In the genomic region with DNA sequence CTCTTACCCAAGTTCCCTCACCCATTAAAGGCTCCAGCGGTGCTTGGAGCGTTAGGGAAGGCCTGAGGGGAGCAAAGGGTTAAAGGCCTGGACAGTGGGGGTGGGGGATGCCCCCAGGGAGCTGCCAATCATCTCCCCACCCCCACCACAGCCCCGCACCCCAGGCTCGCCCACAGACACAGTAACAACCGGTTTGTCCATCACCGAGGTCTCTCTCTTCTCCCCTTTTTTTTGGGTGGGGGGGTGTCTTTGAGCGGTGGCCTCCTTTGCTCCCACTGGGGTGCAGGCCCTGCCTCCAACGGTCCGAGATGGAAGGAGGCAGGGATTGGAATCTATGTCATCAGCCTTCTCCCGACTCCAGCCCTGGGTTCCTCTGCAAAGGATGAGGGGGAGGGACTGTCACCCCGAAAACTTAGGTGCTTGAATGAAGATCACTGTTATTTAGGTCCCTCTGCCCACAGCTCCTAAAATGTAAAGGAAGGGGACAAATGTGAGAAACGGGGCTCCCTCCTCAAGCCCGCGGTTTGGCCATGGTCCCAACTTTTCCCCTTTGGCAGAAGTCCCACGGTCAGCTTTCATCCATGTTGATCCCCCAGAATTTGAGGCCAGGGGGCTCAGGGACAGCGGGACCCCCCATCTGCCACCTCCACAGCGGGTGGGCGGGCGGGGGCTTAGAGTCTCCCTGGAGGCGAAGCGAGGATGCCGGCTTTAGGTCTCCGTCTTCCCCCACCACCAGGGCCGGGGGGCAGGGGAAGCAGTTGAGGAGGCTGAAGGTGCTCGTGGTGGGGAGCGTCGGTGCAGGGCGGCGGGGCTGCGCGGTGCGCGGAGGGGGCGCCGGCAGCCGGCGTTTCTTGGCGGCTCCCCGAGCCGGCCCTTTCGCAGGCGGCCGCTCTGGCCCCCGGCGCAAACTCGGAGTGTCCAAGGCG, we compare ENCODE assay signal across 9 cellular contexts. TPM values are rescaled to one million over a fixed set of nuclear protein-coding genes. Genes with fewer than 3 reads are reported as not detected.
DNase-seq lines count a peak whose midpoint lies in the region; ATAC-seq, FAIRE-seq and TF ChIP-seq lines count a peak whose summit lies in the region.
"Had no signal": no experiment of that assay in that cellular context is flagged by ENCODE, and none has a peak within 500 bp of the region (broad histone marks: within the 10 kb centered on the region; RNA-seq: fewer than 3 reads in every experiment).

No MANE protein-coding gene starts in this region.

- no peak for DNase-seq in BE2C
- no peak for DNase-seq in astrocyte (ENCODE audit: low read depth)
- DNase-seq in naive thymus-derived CD8-positive, alpha-beta T cell = no peak
- DNase-seq in G401 (ENCODE audit: low spot score) = no peak
- no peak for DNase-seq in NCI-H1417 treated with DMSO at 0.1 percent for 48 hours (lab: John Stamatoyannopoulos, UW)
- DNase-seq: DMS79 had no signal

- in situ Hi-C loops in G401 (cut with HindIII; ENCODE audit: low sequenced_read_pairs) = no loop called here

- H3K9ac ChIP-seq in HUES6 (ENCODE audit: low read length) (peak overlapping the region; percentile 55), astrocyte (ENCODE audit: low read length) (no peak overlapping the region)

- peak overlapping the region; percentile 83 for H3K4me2 ChIP-seq in astrocyte (ENCODE audit: low read length)

- TF ChIP-seq CTCF in BE2C (IDR thresholded peaks at IDR 0.05; ENCODE audit: low read depth, low read length) = no peak
- TF ChIP-seq CTCF in astrocyte (IDR thresholded peaks at IDR 0.05; ENCODE audit: insufficient read depth, low read depth, low read length) = no peak

- H3K9me3 ChIP-seq in BE2C = no peaks in the 10 kb centered on the region
- H3K9me3 ChIP-seq in HUES6 (ENCODE audit: control insufficient read depth, insufficient read depth, low read depth, low read length) = no peaks in the 10 kb centered on the region
- no peaks in the 10 kb centered on the region for H3K9me3 ChIP-seq in astrocyte (ENCODE audit: insufficient read depth, low read depth, low read length)

- no peak for ATAC-seq in naive thymus-derived CD8-positive, alpha-beta T cell
- ATAC-seq in activated CD4-positive, CD25-positive, alpha-beta regulatory T cell treated with anti-CD3 and anti-CD28 coated beads, Interleukin-2, amount 50 U/mL, for 24 hours = no peak
- ATAC-seq in HG02938 (IDR thresholded peaks at IDR 0.05; ENCODE audit: unreplicated experiment) = no peak

- no peak overlapping the region for H3K4me3 Mint-ChIP-seq in astrocyte (ENCODE audit: unreplicated experiment)
- peak overlapping the region in 9 of 10 donors; percentile 32 to 75 (median 51) for H3K4me3 Mint-ChIP-seq in naive thymus-derived CD8-positive, alpha-beta T cell

- H3K9me3 Mint-ChIP-seq in astrocyte (ENCODE audit: unreplicated experiment) = no peaks in the 10 kb centered on the region
- no peaks in the 10 kb centered on the region for H3K9me3 Mint-ChIP-seq in naive thymus-derived CD8-positive, alpha-beta T cell

- peaks cover 11% of the 10 kb centered on the region for H3K27me3 ChIP-seq in BE2C
- H3K27me3 ChIP-seq in HUES6 (ENCODE audit: control insufficient read depth, insufficient read depth, low read length) = peaks cover 88% of the 10 kb centered on the region
- H3K27me3 ChIP-seq in astrocyte (ENCODE audit: insufficient read depth, low read length) = peaks cover 73% of the 10 kb centered on the region

- POLR2A ChIA-PET in naive thymus-derived CD8-positive, alpha-beta T cell (lab: Charles Lee) = interaction anchor here (5.5 kb wide), 1 partner anchor 31 kb away, joined by 55 read pairs; a partner anchor contains a TSS

- H2AFZ ChIP-seq in astrocyte (ENCODE audit: low read depth, low read length) = no peak overlapping the region

- H3K4me1 ChIP-seq in BE2C (peaks cover 4% of the 10 kb centered on the region), HUES6 (ENCODE audit: control insufficient read depth, insufficient read depth, low read length) (peaks cover 48% of the 10 kb centered on the region), astrocyte (ENCODE audit: insufficient read depth, low read length) (peaks cover 9% of the 10 kb centered on the region)

- H3K36me3 ChIP-seq in BE2C (no peaks in the 10 kb centered on the region), HUES6 (ENCODE audit: control insufficient read depth, insufficient read depth, low read length) (no peaks in the 10 kb centered on the region), astrocyte (ENCODE audit: insufficient read depth, low read length) (no peaks in the 10 kb centered on the region)

- H3K27ac Mint-ChIP-seq in astrocyte (ENCODE audit: unreplicated experiment) = peak overlapping the region; percentile 77
- H3K27ac Mint-ChIP-seq in naive thymus-derived CD8-positive, alpha-beta T cell = no peak overlapping the region

- FAIRE-seq in astrocyte (lab: Jason Lieb, UNC) = no peak

- peaks cover 15% of the 10 kb centered on the region for H4K20me1 ChIP-seq in astrocyte (ENCODE audit: insufficient read depth, low read length)

- H3K4me3 ChIP-seq in BE2C (ENCODE audit: low read depth, low read length) (peak overlapping the region; percentile 72), HUES6 (ENCODE audit: low read depth, low read length) (peak overlapping the region; percentile 64), astrocyte (ENCODE audit: insufficient read depth, low read depth, low read length) (no peak overlapping the region)

- H3K79me2 ChIP-seq in astrocyte (ENCODE audit: insufficient read depth, low read length) = no peaks in the 10 kb centered on the region

- H3K27ac ChIP-seq in HUES6 (ENCODE audit: low read depth, low read length) (no peak overlapping the region), astrocyte (ENCODE audit: low read depth, low read length) (no peak overlapping the region)

- peaks cover 58% of the 10 kb centered on the region for H3K27me3 Mint-ChIP-seq in astrocyte (ENCODE audit: low read depth, unreplicated experiment)
- peaks cover 29 to 52% (median 47%) of the 10 kb centered on the region in 5 donors for H3K27me3 Mint-ChIP-seq in naive thymus-derived CD8-positive, alpha-beta T cell

- H3K4me1 Mint-ChIP-seq in astrocyte (ENCODE audit: low read depth, unreplicated experiment) = peaks cover 8% of the 10 kb centered on the region
- peaks cover 10 to 31% (median 25%) of the 10 kb centered on the region in 4 donors for H3K4me1 Mint-ChIP-seq in naive thymus-derived CD8-positive, alpha-beta T cell

- H3K36me3 Mint-ChIP-seq in astrocyte (ENCODE audit: low read depth, unreplicated experiment) = no peaks in the 10 kb centered on the region
- no peaks in the 10 kb centered on the region for H3K36me3 Mint-ChIP-seq in naive thymus-derived CD8-positive, alpha-beta T cell

RNA-seq across cellular contexts. Expression of a gene that starts 1.7 kb away (rescaled TPM):
- polyA plus RNA-seq in BE2C (2012; ENCODE audit: insufficient read depth, insufficient read length, low read depth) = 6.0 TPM
- 2.4 and 4.1 TPM in 2 replicates for total RNA-seq in astrocyte
- total RNA-seq in naive thymus-derived CD8-positive, alpha-beta T cell = 1 to 10 TPM; 1.2 TPM
- under 1 TPM in 2 of 3 donors, not detected in 1; 0.04 to 0.10 TPM for polyA plus RNA-seq in naive thymus-derived CD8-positive, alpha-beta T cell
- total RNA-seq in G401 (2014; rRNA removed; shearing (Covaris generic)) = 46.5 and 50.5 TPM in 2 replicates

RNA-seq across cellular contexts. Expression of a gene that starts 32.0 kb away (rescaled TPM):
- 139 TPM for polyA plus RNA-seq in BE2C (2012; ENCODE audit: insufficient read depth, insufficient read length, low read depth)
- 18.1 and 20.9 TPM in 2 replicates for total RNA-seq in astrocyte
- 100 to 1,000 TPM; 481 to 489 TPM for total RNA-seq in naive thymus-derived CD8-positive, alpha-beta T cell
- polyA plus RNA-seq in naive thymus-derived CD8-positive, alpha-beta T cell = 10 to 100 TPM in 1 of 3 donors, 1 to 10 TPM in 2; 5.5 to 11.9 (median 8.3) TPM
- total RNA-seq in G401 (2014; rRNA removed; shearing (Covaris generic)) = 21.8 and 30.6 TPM in 2 replicates

RNA-seq across cellular contexts. Expression of a gene that starts 57.1 kb away (rescaled TPM):
- polyA plus RNA-seq in BE2C (2012; ENCODE audit: insufficient read depth, insufficient read length, low read depth) = 56.3 TPM
- total RNA-seq in astrocyte = 12.0 and 13.1 TPM in 2 replicates
- 10 to 100 TPM; 10.7 to 12.3 TPM for total RNA-seq in naive thymus-derived CD8-positive, alpha-beta T cell
- polyA plus RNA-seq in naive thymus-derived CD8-positive, alpha-beta T cell = 10 to 100 TPM; 40.5 to 63.3 (median 46.2) TPM
- total RNA-seq in G401 (2014; rRNA removed; shearing (Covaris generic)) = 7.5 and 7.9 TPM in 2 replicates

Comparison
In these comparisons a context has a peak if more than half of its experiments do, and no peak if none do; other contexts are left out.
1. RNA of a gene that starts 32.0 kb away (total RNA-seq): 481 to 489 TPM in naive thymus-derived CD8-positive, alpha-beta T cell; 21.8 to 30.6 TPM in G401 and 18.1 to 20.9 TPM in astrocyte; every median in the first group is over 10 times any median in the second.